ENCODE assay signal across 32 cellular contexts in genomic region chr12:57581802-57582201, GRCh38. TPM values are rescaled to one million over a fixed set of nuclear protein-coding genes. Genes with fewer than 3 reads are reported as not detected.
"Had no signal": no experiment of that assay in that cellular context is flagged by ENCODE, and none has a peak within 500 bp of the region (broad histone marks: within the 10 kb centered on the region; RNA-seq: fewer than 3 reads in every experiment).

No MANE protein-coding gene starts in this region.

- DNase-seq: activated effector memory CD4-positive, alpha-beta T cell treated with Interleukin-2 at 50 U/mL for 16 hours; activated gamma-delta T cell; activated gamma-delta T cell treated with Interleukin-2 at 50 U/mL for 16 hours; activated naive CD4-positive, alpha-beta T cell; activated naive CD4-positive, alpha-beta T cell treated with anti-CD3 and anti-CD28 coated beads for 36 hours; activated naive CD4-positive, alpha-beta T cell treated with anti-CD3 and anti-CD28 coated beads, Interleukin-2, amount 10 ng/mL, durations not matched to agents 7 days and 5 days; activated naive CD4-positive, alpha-beta T cell treated with anti-CD3 and anti-CD28 coated beads, Interleukin-2, amount 50 U/mL, for 16 hours; activated naive CD4-positive, alpha-beta T cell treated with Interleukin-2 at 50 U/mL for 16 hours; activated naive CD8-positive, alpha-beta T cell treated with anti-CD3 and anti-CD28 coated beads for 36 hours; activated naive CD8-positive, alpha-beta T cell treated with anti-CD3 and anti-CD28 coated beads, Interleukin-2, amount 10 ng/mL, durations not matched to agents 7 days and 5 days; activated naive CD8-positive, alpha-beta T cell treated with anti-CD3 and anti-CD28 coated beads, Interleukin-2, amount 50 U/mL, for 24 hours; activated T-cell treated with anti-CD3 and anti-CD28 coated beads for 4 hours; activated T-cell treated with anti-CD3 and anti-CD28 coated beads, Interleukin-2, amount 50 U/mL, for 1 hour; activated T-cell treated with anti-CD3 and anti-CD28 coated beads, Interleukin-2, amount 50 U/mL, for 24 hours; activated T-cell treated with anti-CD3 and anti-CD28 coated beads, Interleukin-2, amount 50 U/mL, for 4 hours; activated T-cell treated with anti-CD3 and anti-CD28 coated beads, Interleukin-2, amount 50 U/mL, for 48 hours; activated T-cell treated with anti-CD3 and anti-CD28 coated beads, Interleukin-2, amount 50 U/mL, for 72 hours; adrenal gland; amniotic stem cell; amygdala; anterior cingulate cortex; aorta; body of pancreas; brain microvascular endothelial cell; caudate nucleus; central memory CD4-positive, alpha-beta T cell; cerebellar nuclear complex had no signal

- H3K27ac ChIP-seq: adrenal gland, ascending aorta, body of pancreas, brain microvascular endothelial cell, breast epithelium, cardiac muscle cell had no signal

- H3K9me3 ChIP-seq: adrenal gland, ascending aorta, body of pancreas, breast epithelium had no signal

- H3K4me3 ChIP-seq: adrenal gland, ascending aorta, body of pancreas, breast epithelium, cardiac muscle cell had no signal

- H3K4me1 ChIP-seq: adrenal gland, ascending aorta, body of pancreas, breast epithelium had no signal

- ATAC-seq: activated naive CD4-positive, alpha-beta T cell treated with anti-CD3 and anti-CD28 coated beads, Interleukin-2, amount 50 U/mL, for 72 hours; activated naive CD8-positive, alpha-beta T cell treated with anti-CD3 and anti-CD28 coated beads, Interleukin-2, amount 50 U/mL, for 24 hours; activated T-cell treated with anti-CD3 and anti-CD28 coated beads, Interleukin-2, amount 50 U/mL, for 4 hours; activated T-cell treated with anti-CD3 and anti-CD28 coated beads, Interleukin-2, amount 50 U/mL, for 72 hours; activated T-helper 17 cell treated with anti-CD3 and anti-CD28 coated beads, Interleukin-2, amount 50 U/mL, for 72 hours; body of pancreas had no signal

- H3K36me3 ChIP-seq: adrenal gland, brain microvascular endothelial cell, breast epithelium, cardiac muscle cell had no signal

- H3K27me3 ChIP-seq: ascending aorta, body of pancreas, breast epithelium had no signal

RNA-seq across cellular contexts. Expression of gene KIF5A, which starts 32.0 kb away (rescaled TPM):
- total RNA-seq: ascending aorta had no signal
